ENCODE assay signal across 8 cellular contexts in the genomic region with DNA sequence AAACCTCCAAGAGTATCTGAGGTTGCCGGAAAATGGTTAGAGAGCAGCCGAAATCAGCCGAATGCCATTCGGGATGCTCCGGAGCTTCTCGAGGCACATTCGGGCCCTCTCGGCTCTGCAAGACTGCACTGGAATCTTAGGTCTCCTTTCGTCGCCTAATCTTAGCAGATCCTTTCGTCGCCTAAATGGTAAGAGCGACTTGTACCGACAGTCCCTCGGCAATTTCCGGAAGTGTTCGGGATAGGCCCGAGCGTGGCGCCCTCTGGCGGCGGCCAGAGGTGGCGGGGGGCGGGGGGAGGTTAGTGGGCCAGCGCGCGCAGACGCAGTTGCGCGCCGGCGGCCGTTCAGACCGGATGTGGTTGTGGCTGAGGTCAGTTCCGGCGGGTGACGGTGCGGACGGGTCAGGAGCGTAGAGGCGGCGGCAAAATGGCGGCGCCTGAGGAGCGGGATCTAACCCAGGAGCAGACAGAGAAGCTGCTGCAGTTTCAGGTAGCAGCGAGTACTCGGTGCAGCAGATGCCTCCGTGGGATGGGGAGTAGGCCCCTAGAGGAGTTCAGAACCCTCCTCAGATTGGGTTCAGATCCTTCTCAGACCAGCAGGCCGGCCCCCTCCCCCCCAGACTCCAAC.
A peak's percentile ranks its signal among the peaks of the same experiment; 100 is the strongest.
DNase-seq lines count a peak whose midpoint lies in the region; ATAC-seq lines count a peak whose summit lies in the region.

Gene FAF2 (plus strand): TSS at position 404 of the 627 bp plus-strand sequence. CDS start 23 bp downstream, at position 427.

- H3K9me3 ChIP-seq in BLaER1 treated with 17β-estradiol and CSF1 and Interleukin-3, amounts not matched to agents 10 nM and 100 nM (replicated peaks in 1 of 11), result no peaks in the 10 kb centered on the region

- peak; percentile 93 for ATAC-seq in HG03460 (IDR thresholded peaks at IDR 0.05; ENCODE audit: unreplicated experiment)

- H4K20me1 ChIP-seq in BLaER1 treated with 17β-estradiol and CSF1 and Interleukin-3, amounts not matched to agents 10 nM and 100 nM, result peaks cover 6 to 26% (median 12%) of the 10 kb centered on the region in 11 experiments; a peak in 15 of 22 replicates

- H3K4me3 ChIP-seq in BLaER1 treated with 17β-estradiol and CSF1 and Interleukin-3, amounts not matched to agents 10 nM and 100 nM, result peak within 1 kb of the TSS; percentile 80 to 96 (median 92)

- peak within 1 kb of the TSS; percentile 92 to 99 (median 95) for H3K4me2 ChIP-seq in BLaER1 treated with 17β-estradiol and CSF1 and Interleukin-3, amounts not matched to agents 10 nM and 100 nM

- H3K27me3 ChIP-seq in BLaER1 treated with 17β-estradiol and CSF1 and Interleukin-3, amounts not matched to agents 10 nM and 100 nM, result no peaks in the 10 kb centered on the region

- peak within 1 kb of the TSS; percentile 88 to 97 (median 92) for H3K9ac ChIP-seq in BLaER1 treated with 17β-estradiol and CSF1 and Interleukin-3, amounts not matched to agents 10 nM and 100 nM

- peak; percentile 92 for DNase-seq in GM19240 (ENCODE audit: insufficient read length, low spot score)
- peak; percentile 87 for DNase-seq in NCI-H524 treated with DMSO at 0.1 percent for 48 hours (lab: John Stamatoyannopoulos, UW)
- peak; percentile 95 to 98 for DNase-seq in activated CD4-positive, alpha-beta T cell treated with anti-CD3 and anti-CD28 coated beads for 4 hours
- peak; percentile 100 for DNase-seq in kidney glomerular epithelial cell (lab: John Stamatoyannopoulos, UW)
- peak; percentile 95 to 99 for DNase-seq in stimulated activated CD4-positive, alpha-beta T cell treated with anti-CD3 and anti-CD28 coated beads, Interleukin-1b, Interleukin-23, amount 100 ng/mL, for 1 hour (ENCODE audit: low read depth in 2 of 2)

- H3K4me1 ChIP-seq in BLaER1 treated with 17β-estradiol and CSF1 and Interleukin-3, amounts not matched to agents 10 nM and 100 nM, result peaks cover 25 to 42% (median 38%) of the 10 kb centered on the region in 10 experiments

- peak within 1 kb of the TSS; percentile 85 to 98 (median 91) for H3K27ac ChIP-seq in BLaER1 treated with 17β-estradiol and CSF1 and Interleukin-3, amounts not matched to agents 10 nM and 100 nM
- H3K27ac ChIP-seq in cingulate gyrus (ENCODE audit: low read depth, low read length), result peak within 1 kb of the TSS; percentile 95

- H3K36me3 ChIP-seq in BLaER1 treated with 17β-estradiol and CSF1 and Interleukin-3, amounts not matched to agents 10 nM and 100 nM, result peaks cover 8 to 24% (median 12%) of the 10 kb centered on the region in 11 experiments; a peak in 21 of 22 replicates

Comparison
In these comparisons a context has a peak if more than half of its experiments do, and no peak if none do; other contexts are left out.
1. Peak in every context shown above with its lines: DNase-seq, ATAC-seq, H3K4me3 ChIP-seq and H3K27ac ChIP-seq.